In the genomic region with DNA sequence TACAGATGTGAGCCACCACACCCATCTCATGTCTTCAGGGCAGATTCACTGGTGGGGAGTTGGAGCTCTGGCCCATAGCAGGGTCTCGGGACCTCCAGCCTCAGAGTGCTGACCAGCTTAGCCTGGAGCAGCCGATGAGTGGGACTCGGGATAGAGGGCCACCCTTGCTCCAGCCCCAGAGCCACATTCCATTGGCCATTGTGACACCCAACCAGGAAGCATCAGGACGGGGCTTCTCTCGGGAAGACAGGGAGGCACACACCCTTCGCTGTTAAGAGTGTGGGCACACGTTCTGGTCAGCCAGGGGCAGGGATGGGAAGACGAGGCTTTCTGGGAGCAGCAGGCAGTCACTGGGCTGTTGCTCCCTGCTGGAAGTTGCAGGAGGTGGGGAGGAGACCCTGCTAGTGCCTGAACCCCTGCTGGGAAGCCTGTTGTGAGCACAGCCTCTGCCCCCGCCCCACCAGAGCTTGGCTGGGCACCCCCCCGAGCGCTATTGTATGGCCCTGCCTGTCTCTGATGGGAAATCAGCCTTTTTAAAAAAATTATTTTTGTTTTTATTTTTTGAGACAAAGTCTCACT, we compare ENCODE assay signal across 16 cellular contexts. TPM values are rescaled to one million over a fixed set of nuclear protein-coding genes. Genes with fewer than 3 reads are reported as not detected.
DNase-seq lines count a peak whose midpoint lies in the region; ATAC-seq, FAIRE-seq and TF ChIP-seq lines count a peak whose summit lies in the region.
"Had no signal": no experiment of that assay in that cellular context is flagged by ENCODE, and none has a peak within 500 bp of the region (broad histone marks: within the 10 kb centered on the region; RNA-seq: fewer than 3 reads in every experiment).

No MANE protein-coding gene starts in this region.

- H3K27me3 ChIP-seq in adipocyte (replicated peaks; ENCODE audit: control insufficient read depth, insufficient read depth, low read length) (no peaks in the 10 kb centered on the region), heart left ventricle (no peaks in the 10 kb centered on the region), muscle layer of duodenum (ENCODE audit: low read depth, low read length) (no peaks in the 10 kb centered on the region), tibial nerve (no peaks in the 10 kb centered on the region)
- H3K27me3 ChIP-seq: BE2C had no signal

- H3K27ac ChIP-seq in heart left ventricle (peak overlapping the region in 8 of 12 donors; percentile 27 to 89 (median 81)), muscle layer of duodenum (ENCODE audit: low read length) (no peak overlapping the region), tibial nerve (peak overlapping the region; percentile 35 to 91 (median 68))
- H3K27ac ChIP-seq: neutrophil had no signal

- intact Hi-C loops in heart left ventricle (cut with DNase I) = loop anchor here in 1 of 10 donors (5.0 kb wide), 1 partner anchor 47 kb away; no protein-coding TSS in a partner anchor

- peak overlapping the region; percentile 81 for H3K9ac ChIP-seq in adipocyte (ENCODE audit: low read length)

- H3K4me3 ChIP-seq in adipocyte (ENCODE audit: low read length) = peak overlapping the region; percentile 84
- peak overlapping the region; percentile 39 to 81 (median 64) for H3K4me3 ChIP-seq in heart left ventricle
- H3K4me3 ChIP-seq in muscle layer of duodenum (ENCODE audit: low read depth in 1 of 2, low read length in 2 of 2) = peak overlapping the region; percentile 49 to 68
- H3K4me3 ChIP-seq in tibial nerve = peak overlapping the region; percentile 27 to 65 (median 45)

- FAIRE-seq in RCC 7860 (lab: Jason Lieb, UNC) = no peak

- H3K36me3 ChIP-seq in adipocyte (ENCODE audit: control insufficient read depth, insufficient read depth, low read length, severe bottlenecking) (no peaks in the 10 kb centered on the region), heart left ventricle (peaks cover 0 to 20% (median 0%) of the 10 kb centered on the region in 9 donors), muscle layer of duodenum (ENCODE audit: control insufficient read depth in 1 of 2, insufficient read depth in 2 of 2, low read length in 2 of 2) (no peaks in the 10 kb centered on the region), tibial nerve (no peaks in the 10 kb centered on the region)
- H3K36me3 ChIP-seq: BE2C, neutrophil had no signal

- TF ChIP-seq EP300 in tibial nerve (IDR thresholded peaks at IDR 0.05) = peak in 1 of 2 donors; percentile 46

- TF ChIP-seq CTCF in heart left ventricle (IDR thresholded peaks at IDR 0.05) (no peak), tibial nerve (IDR thresholded peaks at IDR 0.05) (no peak)

- no peak for DNase-seq in adipocyte (ENCODE audit: low read depth)
- peak in 3 of 5 donors; percentile 37 to 67 (median 66) for DNase-seq in heart left ventricle
- no peak for DNase-seq in tibial nerve (ENCODE audit: low spot score in 2 of 2)
- DNase-seq in stimulated activated CD4-positive, alpha-beta T cell treated with anti-CD3 and anti-CD28 coated beads, Interleukin-4, amount 100 ng/mL, for 1 hour = no peak
- no peak for DNase-seq in RCC 7860 (ENCODE audit: low spot score)
- no peak for DNase-seq in COLO668 (lab: John Stamatoyannopoulos, UW; ENCODE audit: unreplicated experiment)
- DNase-seq: activated CD8-positive, alpha-beta memory T cell treated with anti-CD3 and anti-CD28 coated beads, Interleukin-2, amount 50 U/mL, for 4 hours; activated gamma-delta T cell treated with Interleukin-2 at 50 U/mL for 16 hours; BE2C; erythroblast; stimulated activated naive B cell treated with anti-CD40 and anti-IgM and Interleukin-4, amounts not matched to agents 10 μg/mL and 1 μg/mL and 100 μg/mL, for 72 hours had no signal

- TF ChIP-seq POLR2A in heart left ventricle (IDR thresholded peaks at IDR 0.05) (peak in 1 of 2 donors; percentile 10), tibial nerve (IDR thresholded peaks at IDR 0.05) (peak in 1 of 2 donors; percentile 32)

- WGBS in heart left ventricle, 4 donors = 43 to 48% (median 46%) methylated on average over 9 to 11 of the region's 11 CpGs
- WGBS in tibial nerve, 2 donors = 40 to 47% methylated on average over 10 to 11 of the region's 11 CpGs

- H3K4me1 ChIP-seq in adipocyte (ENCODE audit: control insufficient read depth, insufficient read depth, low read length) (peaks cover 18% of the 10 kb centered on the region), heart left ventricle (peaks cover 0 to 53% (median 18%) of the 10 kb centered on the region in 12 donors), muscle layer of duodenum (ENCODE audit: control insufficient read depth in 1 of 2, insufficient read depth in 2 of 2, low read length in 2 of 2) (peaks cover 0 to 21% of the 10 kb centered on the region in 2 donors), tibial nerve (peaks cover 0 to 40% (median 0%) of the 10 kb centered on the region in 4 donors)

- ATAC-seq in heart left ventricle (peak; percentile 48 to 55 (median 54)), GM19467 (IDR thresholded peaks at IDR 0.05; ENCODE audit: unreplicated experiment) (no peak)
- ATAC-seq: activated CD4-positive, CD25-positive, alpha-beta regulatory T cell treated with anti-CD3 and anti-CD28 coated beads, Interleukin-2, amount 50 U/mL, for 24 hours; stimulated activated naive B cell treated with anti-CD40 and anti-IgM and Interleukin-4, amounts not matched to agents 10 μg/mL and 1 μg/mL and 100 μg/mL, for 72 hours had no signal

- H3K9me3 ChIP-seq in adipocyte (ENCODE audit: control insufficient read depth, low read length) (no peaks in the 10 kb centered on the region), heart left ventricle (no peaks in the 10 kb centered on the region), muscle layer of duodenum (ENCODE audit: control insufficient read depth in 1 of 2, low read length in 2 of 2) (no peaks in the 10 kb centered on the region), tibial nerve (no peaks in the 10 kb centered on the region)
- H3K9me3 ChIP-seq: neutrophil had no signal

RNA-seq across cellular contexts. Expression of gene ADGRD1, which starts 1.6 kb away (rescaled TPM):
- 100 to 1,000 TPM in 2 of 9 donors, 10 to 100 TPM in 7; 36.3 to 109 (median 75.1) TPM for total RNA-seq in heart left ventricle
- 10 to 100 TPM; 22.7 to 25.7 TPM for polyA plus RNA-seq in heart left ventricle
- total RNA-seq in tibial nerve = 100 to 1,000 TPM in 3 of 4 donors, 10 to 100 TPM in 1; 99.0 to 179 (median 125) TPM
- total RNA-seq: smooth muscle cell had no signal

Comparison
In these comparisons a context has a peak if more than half of its experiments do, and no peak if none do; other contexts are left out.
1. DNase-seq: peak in heart left ventricle (3 of 5); none in adipocyte (single experiment), tibial nerve (0 of 2), stimulated activated CD4-positive, alpha-beta T cell treated with anti-CD3 and anti-CD28 coated beads, Interleukin-4, amount 100 ng/mL, for 1 hour (single experiment), RCC 7860 (single experiment) and COLO668 (single experiment).
2. Peak in every context shown above with its lines, with median percentiles within 50 percentile points of each other: H3K4me3 ChIP-seq.